ENCODE assay signal across 9 cellular contexts in genomic region chr3:36648241-36649034, GRCh38.
DNase-seq lines count a peak whose midpoint lies in the region; ATAC-seq and TF ChIP-seq lines count a peak whose summit lies in the region.
"Had no signal": no experiment of that assay in that cellular context is flagged by ENCODE, and none has a peak within 500 bp of the region (broad histone marks: within the 10 kb centered on the region; RNA-seq: fewer than 3 reads in every experiment).

No MANE protein-coding gene starts in this region.

- ATAC-seq in GM18505 (IDR thresholded peaks at IDR 0.05; ENCODE audit: unreplicated experiment) (peak; percentile 73), HG02759 (IDR thresholded peaks at IDR 0.05; ENCODE audit: unreplicated experiment) (peak; percentile 92), Panc1 (peak; percentile 79)
- ATAC-seq: heart right ventricle had no signal

- no peak overlapping the region for H3K14ac ChIP-seq in mesenchymal stem cell (ENCODE audit: low read length in 2 of 2)

- no peak overlapping the region for H2BK12ac ChIP-seq in mesenchymal stem cell (ENCODE audit: low read length in 2 of 2)

- H3K9me3 ChIP-seq in Panc1 (ENCODE audit: control insufficient read depth, insufficient read depth, low read depth, low read length) (no peaks in the 10 kb centered on the region), mesenchymal stem cell (ENCODE audit: control insufficient read depth, low read length) (no peaks in the 10 kb centered on the region)
- H3K9me3 ChIP-seq: heart right ventricle had no signal

- no peak for TF ChIP-seq CTCF in Panc1 (IDR thresholded peaks at IDR 0.05)

- intact Hi-C loops in Panc1 (cut with micrococcal nuclease; ENCODE audit: unreplicated experiment): no loop called here

- H3K23ac ChIP-seq in mesenchymal stem cell (ENCODE audit: low read length in 2 of 2): no peak overlapping the region

- POLR2A ChIA-PET in Panc1 (lab: Charles Lee): no interaction called here

- no peak overlapping the region for H3K18ac ChIP-seq in mesenchymal stem cell (ENCODE audit: low read depth in 1 of 2, low read length in 2 of 2)

- H3K79me1 ChIP-seq in mesenchymal stem cell (replicated peaks; ENCODE audit: low read length, poor library complexity, severe bottlenecking): no peaks in the 10 kb centered on the region

- no peak for TF ChIP-seq POLR2A in GM18505 (IDR thresholded peaks at IDR 0.05; ENCODE audit: borderline replicate concordance, extremely low read depth, insufficient read depth, insufficient read length)

- no peak overlapping the region for H4K8ac ChIP-seq in mesenchymal stem cell (ENCODE audit: low read length)

- H2BK120ac ChIP-seq in mesenchymal stem cell (ENCODE audit: low read depth, low read length): no peak overlapping the region

- no peak overlapping the region for H2AFZ ChIP-seq in mesenchymal stem cell (ENCODE audit: low read depth, low read length)

- DNase-seq in Panc1 (ENCODE audit: low read depth, low spot score) (peak; percentile 64), mesenchymal stem cell (peak; percentile 56), OCI-M2 (lab: John Stamatoyannopoulos, UW; ENCODE audit: unreplicated experiment) (no peak), Kasumi-1 (lab: John Stamatoyannopoulos, UW) (no peak)
- no peak for DNase-seq in stimulated activated naive CD4-positive, alpha-beta T cell (lab: John Stamatoyannopoulos, UW)
- no peak for DNase-seq in stimulated activated CD4-positive, alpha-beta T cell treated with anti-CD3 and anti-CD28 coated beads, Interleukin-4, amount 100 ng/mL, for 1 hour
- DNase-seq: heart right ventricle had no signal

- H3K4me1 ChIP-seq in Panc1 (ENCODE audit: control insufficient read depth, insufficient read depth, low read length): no peaks in the 10 kb centered on the region
- peaks cover 10% of the 10 kb centered on the region for H3K4me1 ChIP-seq in mesenchymal stem cell (ENCODE audit: control insufficient read depth, insufficient read depth, low read depth, low read length)

- H3K27ac ChIP-seq in Panc1 (ENCODE audit: low read length) (no peak overlapping the region; the same call in 1 of the 2 replicates), mesenchymal stem cell (ENCODE audit: low read length, poor library complexity, severe bottlenecking) (peak overlapping the region; percentile 81)
- H3K27ac ChIP-seq: heart right ventricle had no signal

- H3K4ac ChIP-seq in mesenchymal stem cell (ENCODE audit: low read depth in 1 of 2, low read length in 2 of 2): no peak overlapping the region

- BruUV-seq in Panc1 (replicated peaks; lab: Mats Ljungman, UMichigan): no TSS peak

- H3K9ac ChIP-seq in mesenchymal stem cell (ENCODE audit: low read length): peak overlapping the region; percentile 4

- WGBS in mesenchymal stem cell: 14% methylated on average over 2 of the region's 5 CpGs

- H2BK5ac ChIP-seq in mesenchymal stem cell (ENCODE audit: low read depth, low read length, poor library complexity, severe bottlenecking): peak overlapping the region; percentile 2

- no peak overlapping the region for H3K4me3 ChIP-seq in Panc1 (ENCODE audit: low read depth in 2 of 2, low read length in 2 of 2)
- no peak overlapping the region for H3K4me3 ChIP-seq in mesenchymal stem cell (ENCODE audit: insufficient read depth in 1 of 2, low read depth in 1 of 2, low read length in 2 of 2)
- H3K4me3 ChIP-seq: heart right ventricle had no signal

- H3K27me3 ChIP-seq in Panc1 (ENCODE audit: control insufficient read depth, insufficient read depth, low read length): no peaks in the 10 kb centered on the region
- H3K27me3 ChIP-seq in mesenchymal stem cell (ENCODE audit: control insufficient read depth in 1 of 2, insufficient read depth in 1 of 2, low read length in 2 of 2): no peaks in the 10 kb centered on the region
- H3K27me3 ChIP-seq: heart right ventricle had no signal

- no peak overlapping the region for H2BK15ac ChIP-seq in mesenchymal stem cell (ENCODE audit: low read depth, poor library complexity, severe bottlenecking)

- H3K4me2 ChIP-seq in mesenchymal stem cell (ENCODE audit: low read length, poor library complexity, severe bottlenecking): no peak overlapping the region

- H4K91ac ChIP-seq in mesenchymal stem cell (ENCODE audit: low read length): no peak overlapping the region

- in situ Hi-C loops in Panc1 (cut with HindIII; ENCODE audit: low pct_unique_long_range_greater_than_20kb, low sequenced_read_pairs): no loop called here

- H3K36me3 ChIP-seq in Panc1 (ENCODE audit: control insufficient read depth, insufficient read depth, low read length) (no peaks in the 10 kb centered on the region), mesenchymal stem cell (ENCODE audit: control insufficient read depth in 1 of 2, insufficient read depth in 2 of 2, low read depth in 1 of 2, low read length in 2 of 2) (no peaks in the 10 kb centered on the region)
- H3K36me3 ChIP-seq: heart right ventricle had no signal

- CTCF ChIA-PET in Panc1 (lab: Charles Lee): no interaction called here

- no peak overlapping the region for H2AK5ac ChIP-seq in mesenchymal stem cell (ENCODE audit: low read length, severe bottlenecking)

Comparison
In these comparisons a context has a peak if more than half of its experiments do, and no peak if none do; other contexts are left out.
1. DNase-seq: peak in Panc1 (single experiment) and mesenchymal stem cell (single experiment); none in OCI-M2 (single experiment), stimulated activated naive CD4-positive, alpha-beta T cell (0 of 6), Kasumi-1 (0 of 2) and stimulated activated CD4-positive, alpha-beta T cell treated with anti-CD3 and anti-CD28 coated beads, Interleukin-4, amount 100 ng/mL, for 1 hour (single experiment).
2. Peak in every context shown above with its lines, with median percentiles within 50 percentile points of each other: ATAC-seq.